22 cellular contexts compared by ENCODE assay signal in the genomic region with DNA sequence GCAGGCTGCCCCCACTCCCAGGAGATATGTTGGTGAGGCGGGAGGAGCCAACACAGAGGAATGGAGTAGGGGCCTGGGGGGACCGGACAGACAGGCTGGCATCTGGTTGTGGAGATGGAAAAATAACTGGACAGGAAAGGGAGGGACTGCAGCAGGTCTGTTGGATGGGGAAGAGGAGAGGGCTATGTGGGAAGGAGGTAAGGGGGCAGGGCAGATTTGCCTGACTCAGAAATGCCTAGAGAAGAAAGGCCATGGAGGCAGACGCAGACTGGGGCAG.
"Had no signal": no experiment of that assay in that cellular context is flagged by ENCODE, and none has a peak within 500 bp of the region (broad histone marks: within the 10 kb centered on the region; RNA-seq: fewer than 3 reads in every experiment).

No MANE protein-coding gene starts in this region.

- H3K4me1 Mint-ChIP-seq: immature natural killer cell; memory B cell; natural killer cell; stimulated activated memory B cell treated with anti-CD40 and anti-IgM and Interleukin-4, amounts not matched to agents 10 μg/mL and 1 μg/mL and 100 μg/mL, for 72 hours; stimulated activated naive CD8-positive, alpha-beta T cell treated with anti-CD3 and anti-CD28 coated beads, Interleukin-15, amount 100 ng/mL, for 72 hours had no signal

- H3K27me3 ChIP-seq: thyroid gland had no signal

- H3K4me1 ChIP-seq: foreskin keratinocyte, lower lobe of right lung, spleen, thyroid gland had no signal

- H3K4me3 ChIP-seq: left ventricle myocardium inferior, lower lobe of right lung, spleen, thyroid gland had no signal

- ATAC-seq: foreskin keratinocyte; left cardiac atrium; lower lobe of right lung; natural killer cell; sciatic nerve; stimulated activated memory B cell treated with anti-CD40 and anti-IgM and Interleukin-4, amounts not matched to agents 10 μg/mL and 1 μg/mL and 100 μg/mL, for 72 hours had no signal

- DNase-seq: effector CD4-positive, alpha-beta T cell; endodermal cell; erythroblast; foreskin keratinocyte; immature natural killer cell; left cardiac atrium; left ventricle myocardium inferior; lower lobe of right lung; natural killer cell; spleen; stimulated activated CD4-positive, alpha-beta T cell treated with anti-CD3 and anti-CD28 coated beads, Interleukin-15, amount 100 ng/mL, for 24 hours; stimulated activated CD4-positive, alpha-beta T cell treated with anti-CD3 and anti-CD28 coated beads, Interleukin-1b, Interleukin-23, amount 100 ng/mL, for 48 hours; stimulated activated CD4-positive, alpha-beta T cell treated with anti-CD3 and anti-CD28 coated beads, Interleukin-4, amount 100 ng/mL, for 24 hours; stimulated activated naive CD8-positive, alpha-beta T cell treated with anti-CD3 and anti-CD28 coated beads, Interleukin-15, amount 100 ng/mL, for 72 hours; thyroid gland had no signal

- H3K36me3 ChIP-seq: left ventricle myocardium inferior, lower lobe of right lung, neutrophil, spleen, thyroid gland had no signal

- H3K27ac ChIP-seq: foreskin keratinocyte, left ventricle myocardium inferior, lower lobe of right lung, neutrophil, spleen, thyroid gland had no signal

- H3K9me3 ChIP-seq: left ventricle myocardium inferior, lower lobe of right lung, neutrophil, spleen, thyroid gland had no signal

- H3K4me3 Mint-ChIP-seq: dendritic cell treated with granulocyte-macrophage colony-stimulating factor and Interleukin-4, amounts not matched to agents 40 ng/mL and 50 ng/mL, for 4 days; endodermal cell; immature natural killer cell; memory B cell; mesothelial cell of epicardium; natural killer cell; stimulated activated memory B cell treated with anti-CD40 and anti-IgM and Interleukin-4, amounts not matched to agents 10 μg/mL and 1 μg/mL and 100 μg/mL, for 72 hours; stimulated activated naive CD8-positive, alpha-beta T cell treated with anti-CD3 and anti-CD28 coated beads, Interleukin-15, amount 100 ng/mL, for 72 hours; type B pancreatic cell had no signal

- H3K9me3 Mint-ChIP-seq: dendritic cell treated with granulocyte-macrophage colony-stimulating factor and Interleukin-4, amounts not matched to agents 40 ng/mL and 50 ng/mL, for 4 days; endodermal cell; immature natural killer cell; natural killer cell; stimulated activated memory B cell treated with anti-CD40 and anti-IgM and Interleukin-4, amounts not matched to agents 10 μg/mL and 1 μg/mL and 100 μg/mL, for 72 hours; stimulated activated naive CD8-positive, alpha-beta T cell treated with anti-CD3 and anti-CD28 coated beads, Interleukin-15, amount 100 ng/mL, for 72 hours; type B pancreatic cell had no signal

- H3K36me3 Mint-ChIP-seq: immature natural killer cell; memory B cell; mesothelial cell of epicardium; natural killer cell; stimulated activated memory B cell treated with anti-CD40 and anti-IgM and Interleukin-4, amounts not matched to agents 10 μg/mL and 1 μg/mL and 100 μg/mL, for 72 hours; type B pancreatic cell had no signal

- H3K27ac Mint-ChIP-seq: dendritic cell treated with granulocyte-macrophage colony-stimulating factor and Interleukin-4, amounts not matched to agents 40 ng/mL and 50 ng/mL, for 4 days; endodermal cell; immature natural killer cell; memory B cell; natural killer cell; stimulated activated memory B cell treated with anti-CD40 and anti-IgM and Interleukin-4, amounts not matched to agents 10 μg/mL and 1 μg/mL and 100 μg/mL, for 72 hours; stimulated activated naive CD8-positive, alpha-beta T cell treated with anti-CD3 and anti-CD28 coated beads, Interleukin-15, amount 100 ng/mL, for 72 hours; type B pancreatic cell had no signal
